ENCODE assay signal across 25 cellular contexts in genomic region chr3:66602237-66602636, GRCh38.
DNase-seq lines count a peak whose midpoint lies in the region; FAIRE-seq and TF ChIP-seq lines count a peak whose summit lies in the region.
"Had no signal": no experiment of that assay in that cellular context is flagged by ENCODE, and none has a peak within 500 bp of the region (broad histone marks: within the 10 kb centered on the region; RNA-seq: fewer than 3 reads in every experiment).

No MANE protein-coding gene starts in this region.

- no peak overlapping the region for H3K4me3 ChIP-seq in PC-9
- no peak overlapping the region for H3K4me3 ChIP-seq in bronchial epithelial cell (ENCODE audit: low read depth, low read length)
- H3K4me3 ChIP-seq in neural progenitor cell, result no peak overlapping the region
- H3K4me3 ChIP-seq: BLaER1 treated with 17β-estradiol and CSF1 and Interleukin-3, amounts not matched to agents 10 nM and 100 nM had no signal

- POLR2A ChIA-PET in PC-9 (lab: Charles Lee; ENCODE audit: unreplicated experiment), result no interaction called here

- intact Hi-C loops in PC-9 (cut with micrococcal nuclease; ENCODE audit: unreplicated experiment), result no loop called here

- H3K4me2 ChIP-seq in PC-9, result peak overlapping the region; percentile 22
- H3K4me2 ChIP-seq in neural progenitor cell, result no peak overlapping the region
- H3K4me2 ChIP-seq: SK-N-SH had no signal

- H3K27me3 ChIP-seq in PC-9 (ENCODE audit: insufficient read depth, low read depth) (no peaks in the 10 kb centered on the region), bronchial epithelial cell (ENCODE audit: control insufficient read depth, insufficient read depth, low read length) (no peaks in the 10 kb centered on the region), neural progenitor cell (no peaks in the 10 kb centered on the region)

- peaks cover 3% of the 10 kb centered on the region for H3K9me3 Mint-ChIP-seq in neural progenitor cell
- H3K9me3 Mint-ChIP-seq: CD8-positive, alpha-beta T cell had no signal

- no peak for FAIRE-seq in bronchial epithelial cell (lab: Jason Lieb, UNC)
- FAIRE-seq: G401.6, GM12892, H54 had no signal

- peaks cover 15% of the 10 kb centered on the region for H3F3A ChIP-seq in PC-9 (ENCODE audit: insufficient read depth, low read depth)
- H3F3A ChIP-seq in neural progenitor cell (ENCODE audit: low read depth), result peaks cover 12% of the 10 kb centered on the region

- H3K27me3 Mint-ChIP-seq in neural progenitor cell (ENCODE audit: insufficient read depth, low read depth), result no peaks in the 10 kb centered on the region

- H3K9me3 ChIP-seq in PC-9 (ENCODE audit: insufficient read depth, low read depth), result no peaks in the 10 kb centered on the region
- no peaks in the 10 kb centered on the region for H3K9me3 ChIP-seq in neural progenitor cell (ENCODE audit: low read depth)
- H3K9me3 ChIP-seq: BLaER1 treated with 17β-estradiol and CSF1 and Interleukin-3, amounts not matched to agents 10 nM and 100 nM; SK-N-SH had no signal

- no peaks in the 10 kb centered on the region for H3K36me3 ChIP-seq in PC-9 (ENCODE audit: low read depth)
- no peaks in the 10 kb centered on the region for H3K36me3 ChIP-seq in bronchial epithelial cell (ENCODE audit: control insufficient read depth, insufficient read depth, low read length)
- no peaks in the 10 kb centered on the region for H3K36me3 ChIP-seq in neural progenitor cell
- H3K36me3 ChIP-seq: BLaER1 treated with 17β-estradiol and CSF1 and Interleukin-3, amounts not matched to agents 10 nM and 100 nM had no signal

- no peaks in the 10 kb centered on the region for H4K20me1 ChIP-seq in PC-9 (ENCODE audit: insufficient read depth)
- H4K20me1 ChIP-seq in neural progenitor cell (ENCODE audit: low read depth), result no peaks in the 10 kb centered on the region
- H4K20me1 ChIP-seq: BLaER1 treated with 17β-estradiol and CSF1 and Interleukin-3, amounts not matched to agents 10 nM and 100 nM had no signal

- no peaks in the 10 kb centered on the region for H3K36me3 Mint-ChIP-seq in neural progenitor cell
- H3K36me3 Mint-ChIP-seq: CD8-positive, alpha-beta T cell had no signal

- H3K27ac ChIP-seq in C4-2B (peak overlapping the region; percentile 18; the same call in 1 of the 2 replicates), PC-9 (peak overlapping the region; percentile 54; the same call in 1 of the 2 replicates), neural progenitor cell (no peak overlapping the region)
- H3K27ac ChIP-seq: BLaER1 treated with 17β-estradiol and CSF1 and Interleukin-3, amounts not matched to agents 10 nM and 100 nM had no signal

- H3K79me2 ChIP-seq in PC-9 (ENCODE audit: low read depth) (no peaks in the 10 kb centered on the region), neural progenitor cell (ENCODE audit: low read depth) (no peaks in the 10 kb centered on the region)

- CTCF ChIA-PET in PC-9 (lab: Charles Lee), result no interaction called here

- no peak overlapping the region for H3K9ac ChIP-seq in neural progenitor cell
- H3K9ac ChIP-seq: BLaER1 treated with 17β-estradiol and CSF1 and Interleukin-3, amounts not matched to agents 10 nM and 100 nM; SK-N-SH had no signal

- H3K4me3 Mint-ChIP-seq in neural progenitor cell, result no peak overlapping the region
- H3K4me3 Mint-ChIP-seq: CD8-positive, alpha-beta T cell had no signal

- no TSS peak for BruUV-seq in PC-9 (replicated peaks; lab: Mats Ljungman, UMichigan)

- DNase-seq in PC-9 (no peak), bronchial epithelial cell (ENCODE audit: low read depth) (peak; percentile 46), neural progenitor cell (ENCODE audit: low spot score) (no peak), HK-2 (ENCODE audit: unreplicated experiment) (no peak), NCI-H1092 (lab: John Stamatoyannopoulos, UW) (no peak), NCI-H1694 treated with DMSO at 0.1 percent for 48 hours (lab: John Stamatoyannopoulos, UW) (no peak), COLO829 (ENCODE audit: low spot score) (no peak)
- DNase-seq: 8988T; Calu3; CD8-positive, alpha-beta T cell; DMS153; Kasumi-1; NCI-H1092 treated with DMSO at 0.1 percent for 48 hours; NCI-H146; NCI-H2029 treated with DMSO at 0.1 percent for 48 hours; NCI-H2171 treated with DMSO at 0.1 percent for 48 hours; NCI-H524 treated with DMSO at 0.1 percent for 48 hours; NCI-H82; SIG-M5; SK-N-SH had no signal

- no peak overlapping the region for H3K27ac Mint-ChIP-seq in neural progenitor cell
- H3K27ac Mint-ChIP-seq: CD8-positive, alpha-beta T cell had no signal

- peaks cover 27% of the 10 kb centered on the region for H3K4me1 ChIP-seq in PC-9 (replicated peaks; ENCODE audit: insufficient read depth)
- peaks cover 48% of the 10 kb centered on the region for H3K4me1 ChIP-seq in neural progenitor cell

- H3K4me1 Mint-ChIP-seq in neural progenitor cell, result peaks cover 28% of the 10 kb centered on the region

- TF ChIP-seq CTCF in C4-2B (conservative IDR thresholded peaks at IDR 0.05), result no peak
- no peak for TF ChIP-seq CTCF in PC-9 (conservative IDR thresholded peaks at IDR 0.05)
- TF ChIP-seq CTCF in bronchial epithelial cell (IDR thresholded peaks at IDR 0.05; ENCODE audit: insufficient read depth, low read length, severe bottlenecking), result no peak
- TF ChIP-seq CTCF in neural progenitor cell (IDR thresholded peaks at IDR 0.05), result no peak

- H2AFZ ChIP-seq in PC-9 (no peak overlapping the region), neural progenitor cell (replicated peaks) (peak overlapping the region; percentile 63)

- H3K9me2 ChIP-seq in PC-9 (ENCODE audit: insufficient read depth), result no peaks in the 10 kb centered on the region
- H3K9me2 ChIP-seq: SK-N-SH had no signal
